In genomic region chr9:131366745-131367401, GRCh38 we compare ENCODE assay signal across 8 cellular contexts. TPM values are rescaled to one million over a fixed set of nuclear protein-coding genes. Genes with fewer than 3 reads are reported as not detected.
A peak's percentile ranks its signal among the peaks of the same experiment; 100 is the strongest.
DNase-seq lines count a peak whose midpoint lies in the region; ATAC-seq and TF ChIP-seq lines count a peak whose summit lies in the region.

No MANE protein-coding gene starts in this region.

- H3K4me2 ChIP-seq in GM23248 (ENCODE audit: unreplicated experiment): no peak overlapping the region

- no peaks in the 10 kb centered on the region for H4K20me1 ChIP-seq in GM23248 (ENCODE audit: insufficient read depth)

- POLR2A ChIA-PET in CD8-positive, alpha-beta memory T cell (lab: Charles Lee): interaction anchor here (1.4 kb wide), 1 partner anchor 41 kb away, joined by 3 read pairs; no protein-coding TSS in a partner anchor
- POLR2A ChIA-PET in CD8-positive, alpha-beta T cell (lab: Charles Lee): no interaction called here

- in situ Hi-C loops in GM23248 (cut with MboI): loop anchor here (25.0 kb wide), 1 partner anchor 370 kb away; the partner anchor contains the start of gene RAPGEF1

- no peaks in the 10 kb centered on the region for H3F3A ChIP-seq in GM23248 (ENCODE audit: insufficient read depth)

- H2AFZ ChIP-seq in GM23248: peak overlapping the region; percentile 22

- H3K27me3 Mint-ChIP-seq in CD8-positive, alpha-beta memory T cell: peaks cover 0 to 2% of the 10 kb centered on the region in 2 donors
- H3K27me3 Mint-ChIP-seq in CD8-positive, alpha-beta T cell (ENCODE audit: low read depth): no peaks in the 10 kb centered on the region

- H3K4me1 ChIP-seq in GM23248 (ENCODE audit: insufficient read depth) (no peaks in the 10 kb centered on the region), SJCRH30 (peaks cover 17% of the 10 kb centered on the region)
- peaks cover 2% of the 10 kb centered on the region for H3K4me1 ChIP-seq in CD8-positive, alpha-beta memory T cell (ENCODE audit: insufficient read depth, low read length)
- peaks cover 7% of the 10 kb centered on the region for H3K4me1 ChIP-seq in CD8-positive, alpha-beta T cell (ENCODE audit: insufficient read depth, low read length)

- ATAC-seq in Right ventricle myocardium superior (ENCODE audit: poor library complexity): peak; percentile 78
- no peak for ATAC-seq in CD8-positive, alpha-beta T cell

- DNase-seq in GM23248 (peak; percentile 55), SJCRH30 (peak; percentile 66 to 74), Right ventricle myocardium superior (peak; percentile 51), skeletal muscle cell (ENCODE audit: low read depth) (peak; percentile 23), UCSD-AML1 (lab: John Stamatoyannopoulos, UW; ENCODE audit: unreplicated experiment) (no peak), RPMI8226 (no peak)
- DNase-seq in CD8-positive, alpha-beta memory T cell: no peak
- no peak for DNase-seq in CD8-positive, alpha-beta T cell

- no peaks in the 10 kb centered on the region for H3K36me3 Mint-ChIP-seq in CD8-positive, alpha-beta memory T cell
- H3K36me3 Mint-ChIP-seq in CD8-positive, alpha-beta T cell: no peaks in the 10 kb centered on the region

- no peaks in the 10 kb centered on the region for H3K9me2 ChIP-seq in GM23248 (ENCODE audit: insufficient read depth)

- no peaks in the 10 kb centered on the region for H3K36me3 ChIP-seq in GM23248 (ENCODE audit: low read depth)
- H3K36me3 ChIP-seq in SJCRH30: no peaks in the 10 kb centered on the region
- H3K36me3 ChIP-seq in CD8-positive, alpha-beta memory T cell (ENCODE audit: insufficient read depth, low read length): no peaks in the 10 kb centered on the region
- no peaks in the 10 kb centered on the region for H3K36me3 ChIP-seq in CD8-positive, alpha-beta T cell (ENCODE audit: insufficient read depth, low read length)

- CTCF ChIA-PET in CD8-positive, alpha-beta memory T cell (lab: Charles Lee): interaction anchor here (0.6 to 1.8 kb wide), 9 partner anchors 17 to 378 kb away, joined by 3 to 7 read pairs (median 3); no protein-coding TSS in a partner anchor
- CTCF ChIA-PET in CD8-positive, alpha-beta T cell (lab: Charles Lee): interaction anchor here (0.7 to 3.2 kb wide), 11 partner anchors 9 to 132 kb away, joined by 3 to 19 read pairs (median 3); no protein-coding TSS in a partner anchor

- no peaks in the 10 kb centered on the region for H3K9me3 ChIP-seq in GM23248 (ENCODE audit: low read depth)
- no peaks in the 10 kb centered on the region for H3K9me3 ChIP-seq in SJCRH30 (replicated peaks)
- no peaks in the 10 kb centered on the region for H3K9me3 ChIP-seq in CD8-positive, alpha-beta memory T cell (ENCODE audit: low read length)
- H3K9me3 ChIP-seq in CD8-positive, alpha-beta T cell (ENCODE audit: low read length): no peaks in the 10 kb centered on the region

- no peak overlapping the region for H3K9ac ChIP-seq in GM23248

- no peaks in the 10 kb centered on the region for H3K79me2 ChIP-seq in GM23248 (ENCODE audit: insufficient read depth)

- WGBS in GM23248 (ENCODE audit: low coverage in 1 of 2, low lambda C conversion rate in 2 of 2, missing lambda C conversion rate in 2 of 2), 2 experiments: 20 to 21% methylated on average over 6 of the region's 6 CpGs

- H3K27ac ChIP-seq in GM23248 (no peak overlapping the region), SJCRH30 (no peak overlapping the region)
- H3K27ac ChIP-seq in CD8-positive, alpha-beta memory T cell (ENCODE audit: low read depth, low read length): no peak overlapping the region
- no peak overlapping the region for H3K27ac ChIP-seq in CD8-positive, alpha-beta T cell (ENCODE audit: low read depth, low read length)

- peak overlapping the region in 1 of 7 donors; percentile 38 for H3K4me3 Mint-ChIP-seq in CD8-positive, alpha-beta memory T cell
- no peak overlapping the region for H3K4me3 Mint-ChIP-seq in CD8-positive, alpha-beta T cell

- H3K9me3 Mint-ChIP-seq in CD8-positive, alpha-beta memory T cell: no peaks in the 10 kb centered on the region
- H3K9me3 Mint-ChIP-seq in CD8-positive, alpha-beta T cell: no peaks in the 10 kb centered on the region

- intact Hi-C loops in Right ventricle myocardium superior (cut with DNase I): loop anchor here (10.0 kb wide), 1 partner anchor 378 kb away; the partner anchor contains the start of gene RAPGEF1
- intact Hi-C loops in CD8-positive, alpha-beta T cell (cut with DNase I, micrococcal nuclease): loop anchor here in 1 of 2 experiments (5.0 kb wide), 1 partner anchor 110 kb away; no protein-coding TSS in a partner anchor

- no peak for TF ChIP-seq CTCF in CD8-positive, alpha-beta T cell (IDR thresholded peaks at IDR 0.05)

- no peaks in the 10 kb centered on the region for H3K27me3 ChIP-seq in GM23248 (replicated peaks; ENCODE audit: insufficient read depth)
- H3K27me3 ChIP-seq in SJCRH30: no peaks in the 10 kb centered on the region
- H3K27me3 ChIP-seq in CD8-positive, alpha-beta memory T cell (ENCODE audit: insufficient read depth, low read length, poor library complexity, severe bottlenecking): no peaks in the 10 kb centered on the region
- H3K27me3 ChIP-seq in CD8-positive, alpha-beta T cell (ENCODE audit: insufficient read depth, low read length): no peaks in the 10 kb centered on the region

- no peak overlapping the region for H3K4me3 ChIP-seq in GM23248
- no peak overlapping the region for H3K4me3 ChIP-seq in SJCRH30
- no peak overlapping the region for H3K4me3 ChIP-seq in skeletal muscle cell (ENCODE audit: low read depth, low read length)
- H3K4me3 ChIP-seq in CD8-positive, alpha-beta memory T cell (ENCODE audit: low read length): no peak overlapping the region
- H3K4me3 ChIP-seq in CD8-positive, alpha-beta T cell (ENCODE audit: low read depth, low read length): no peak overlapping the region

- peaks cover under 1 to 2% (median under 1%) of the 10 kb centered on the region in 3 donors for H3K4me1 Mint-ChIP-seq in CD8-positive, alpha-beta memory T cell
- peaks cover 13% of the 10 kb centered on the region for H3K4me1 Mint-ChIP-seq in CD8-positive, alpha-beta T cell (ENCODE audit: low read depth)

- no peak overlapping the region for H3K27ac Mint-ChIP-seq in CD8-positive, alpha-beta memory T cell
- no peak overlapping the region for H3K27ac Mint-ChIP-seq in CD8-positive, alpha-beta T cell

RNA-seq across cellular contexts. Expression of gene PRRC2B, which starts 27.0 kb away (rescaled TPM):
- total RNA-seq in GM23248 (2014; rRNA removed; shearing (Covaris generic)): 53.7 and 68.3 TPM in 2 replicates
- 25.2 and 30.9 TPM in 2 replicates for polyA plus RNA-seq in GM23248 (2016; fragmentation: Nextera tagmentation; extraction: Ambion mirVana)
- 173 and 185 TPM in 2 replicates for total RNA-seq in SJCRH30 (2014; rRNA removed; shearing (Covaris generic))
- 124 TPM for total RNA-seq in Right ventricle myocardium superior
- total RNA-seq in CD8-positive, alpha-beta memory T cell: 100 to 1,000 TPM; 146 TPM
- polyA plus RNA-seq in CD8-positive, alpha-beta memory T cell: 42.1 TPM
- 100 to 1,000 TPM; 234 to 251 TPM for total RNA-seq in CD8-positive, alpha-beta T cell

Comparison
In these comparisons a context has a peak if more than half of its experiments do, and no peak if none do; other contexts are left out.
1. DNase-seq: peak in GM23248 (single experiment), SJCRH30 (2 of 2), Right ventricle myocardium superior (single experiment) and skeletal muscle cell (single experiment); none in UCSD-AML1 (single experiment), RPMI8226 (single experiment), CD8-positive, alpha-beta memory T cell (0 of 5) and CD8-positive, alpha-beta T cell (0 of 7).